18 cellular contexts compared by ENCODE assay signal in genomic region chr6:34381086-34381485, GRCh38. TPM values are rescaled to one million over a fixed set of nuclear protein-coding genes. Genes with fewer than 3 reads are reported as not detected.
A peak's percentile ranks its signal among the peaks of the same experiment; 100 is the strongest.
DNase-seq lines count a peak whose midpoint lies in the region; ATAC-seq and TF ChIP-seq lines count a peak whose summit lies in the region.
"Had no signal": no experiment of that assay in that cellular context is flagged by ENCODE, and none has a peak within 500 bp of the region (broad histone marks: within the 10 kb centered on the region; RNA-seq: fewer than 3 reads in every experiment).

No MANE protein-coding gene starts in this region.

- DNase-seq in activated naive CD4-positive, alpha-beta T cell treated with anti-CD3 and anti-CD28 coated beads, Interleukin-2, amount 50 U/mL, for 72 hours (ENCODE audit: low spot score in 2 of 2), result no peak
- no peak for DNase-seq in activated naive CD4-positive, alpha-beta T cell treated with anti-CD3 and anti-CD28 coated beads, Interleukin-2, amount 50 U/mL, for 16 hours
- DNase-seq in T-helper 17 cell (no peak), fibroblast of pulmonary artery (ENCODE audit: low read depth) (peak; percentile 49), putamen (ENCODE audit: low spot score) (peak; percentile 45), medulla oblongata (ENCODE audit: extremely low spot score) (no peak), OCI-M2 (lab: John Stamatoyannopoulos, UW; ENCODE audit: unreplicated experiment) (no peak), DMS53 treated with DMSO at 0.1 percent for 48 hours (lab: John Stamatoyannopoulos, UW; ENCODE audit: unreplicated experiment) (no peak)
- DNase-seq: C1 segment of cervical spinal cord, DMS153, GOT3, HFFc6, KG1, MM.1S, NCI-H1436, NCI-H2081, NCI-H526 had no signal

- H3K9me3 Mint-ChIP-seq in activated naive CD4-positive, alpha-beta T cell treated with anti-CD3 and anti-CD28 coated beads, Interleukin-2, amount 50 U/mL, for 72 hours, result no peaks in the 10 kb centered on the region
- H3K9me3 Mint-ChIP-seq: HFFc6 had no signal

- H3K36me3 Mint-ChIP-seq in activated naive CD4-positive, alpha-beta T cell treated with anti-CD3 and anti-CD28 coated beads, Interleukin-2, amount 50 U/mL, for 72 hours, result no peaks in the 10 kb centered on the region
- peaks cover 5% of the 10 kb centered on the region for H3K36me3 Mint-ChIP-seq in T-helper 17 cell (ENCODE audit: low read depth)

- H3K9me3 ChIP-seq in T-helper 17 cell (ENCODE audit: control insufficient read depth, low read length, poor library complexity, severe bottlenecking), result no peaks in the 10 kb centered on the region
- H3K9me3 ChIP-seq: SJSA1 had no signal

- no peak for ATAC-seq in activated naive CD4-positive, alpha-beta T cell treated with anti-CD3 and anti-CD28 coated beads, Interleukin-2, amount 50 U/mL, for 72 hours
- ATAC-seq in T-helper 17 cell, result no peak

- no peaks in the 10 kb centered on the region for H3K27me3 Mint-ChIP-seq in T-helper 17 cell

- peak overlapping the region; percentile 39 to 58 for H3K27ac Mint-ChIP-seq in activated naive CD4-positive, alpha-beta T cell treated with anti-CD3 and anti-CD28 coated beads, Interleukin-2, amount 50 U/mL, for 72 hours
- H3K27ac Mint-ChIP-seq in T-helper 17 cell, result peak overlapping the region; percentile 71
- H3K27ac Mint-ChIP-seq: HFFc6 had no signal

- TF ChIP-seq CTCF in fibroblast of pulmonary artery (IDR thresholded peaks at IDR 0.05; ENCODE audit: low read length, missing control alignments), result no peak

- no peak overlapping the region for H3K4me3 ChIP-seq in fibroblast of pulmonary artery (replicated peaks; ENCODE audit: low read depth, low read length)
- H3K4me3 ChIP-seq: SJSA1 had no signal

- H3K4me1 Mint-ChIP-seq in T-helper 17 cell, result peaks cover 25% of the 10 kb centered on the region

- no peak overlapping the region for H3K4me3 Mint-ChIP-seq in T-helper 17 cell
- H3K4me3 Mint-ChIP-seq: HFFc6 had no signal

RNA-seq across cellular contexts. Expression of gene NUDT3, which starts 11.4 kb away (rescaled TPM):
- 10 to 100 TPM in 1 of 2 donors, 1 to 10 TPM in 1; 7.9 to 15.1 TPM for total RNA-seq in activated naive CD4-positive, alpha-beta T cell treated with anti-CD3 and anti-CD28 coated beads, Interleukin-2, amount 50 U/mL, for 72 hours
- 10 to 100 TPM; 21.1 to 23.2 TPM for total RNA-seq in T-helper 17 cell

RNA-seq across cellular contexts. Expression of gene RPS10, which starts 44.8 kb away (rescaled TPM):
- total RNA-seq in activated naive CD4-positive, alpha-beta T cell treated with anti-CD3 and anti-CD28 coated beads, Interleukin-2, amount 50 U/mL, for 72 hours, result 1,000 to 10,000 TPM; 2,345 to 2,565 TPM
- 1,000 to 10,000 TPM; 2,447 to 2,547 TPM for total RNA-seq in T-helper 17 cell

Comparison
In these comparisons a context has a peak if more than half of its experiments do, and no peak if none do; other contexts are left out.
1. DNase-seq: peak in fibroblast of pulmonary artery (single experiment) and putamen (single experiment); none in activated naive CD4-positive, alpha-beta T cell treated with anti-CD3 and anti-CD28 coated beads, Interleukin-2, amount 50 U/mL, for 72 hours (0 of 2), activated naive CD4-positive, alpha-beta T cell treated with anti-CD3 and anti-CD28 coated beads, Interleukin-2, amount 50 U/mL, for 16 hours (single experiment), T-helper 17 cell (0 of 3), medulla oblongata (single experiment), OCI-M2 (single experiment) and DMS53 treated with DMSO at 0.1 percent for 48 hours (single experiment).